ENCODE assay signal across 1 cellular context in genomic region chr14:65622703-65623102, GRCh38.
TF ChIP-seq lines count a peak whose summit lies in the region.

No MANE protein-coding gene starts in this region.

TF ChIP-seq in WTC11, 78 proteins besides CTCF, POLR2A, EP300 and RAD21 (continued from another document):
- TF ChIP-seq EMX1 (CRISPR knock-in tag; IDR thresholded peaks at IDR 0.05) (no peak), FOXP1 (CRISPR knock-in tag; IDR thresholded peaks at IDR 0.05; ENCODE audit: borderline replicate concordance) (no peak), RELA (CRISPR knock-in tag; IDR thresholded peaks at IDR 0.05; ENCODE audit: borderline replicate concordance) (no peak), CBFB (CRISPR knock-in tag; IDR thresholded peaks at IDR 0.05; ENCODE audit: low read depth) (no peak)
